ENCODE assay signal across 1 cellular context in the genomic region with DNA sequence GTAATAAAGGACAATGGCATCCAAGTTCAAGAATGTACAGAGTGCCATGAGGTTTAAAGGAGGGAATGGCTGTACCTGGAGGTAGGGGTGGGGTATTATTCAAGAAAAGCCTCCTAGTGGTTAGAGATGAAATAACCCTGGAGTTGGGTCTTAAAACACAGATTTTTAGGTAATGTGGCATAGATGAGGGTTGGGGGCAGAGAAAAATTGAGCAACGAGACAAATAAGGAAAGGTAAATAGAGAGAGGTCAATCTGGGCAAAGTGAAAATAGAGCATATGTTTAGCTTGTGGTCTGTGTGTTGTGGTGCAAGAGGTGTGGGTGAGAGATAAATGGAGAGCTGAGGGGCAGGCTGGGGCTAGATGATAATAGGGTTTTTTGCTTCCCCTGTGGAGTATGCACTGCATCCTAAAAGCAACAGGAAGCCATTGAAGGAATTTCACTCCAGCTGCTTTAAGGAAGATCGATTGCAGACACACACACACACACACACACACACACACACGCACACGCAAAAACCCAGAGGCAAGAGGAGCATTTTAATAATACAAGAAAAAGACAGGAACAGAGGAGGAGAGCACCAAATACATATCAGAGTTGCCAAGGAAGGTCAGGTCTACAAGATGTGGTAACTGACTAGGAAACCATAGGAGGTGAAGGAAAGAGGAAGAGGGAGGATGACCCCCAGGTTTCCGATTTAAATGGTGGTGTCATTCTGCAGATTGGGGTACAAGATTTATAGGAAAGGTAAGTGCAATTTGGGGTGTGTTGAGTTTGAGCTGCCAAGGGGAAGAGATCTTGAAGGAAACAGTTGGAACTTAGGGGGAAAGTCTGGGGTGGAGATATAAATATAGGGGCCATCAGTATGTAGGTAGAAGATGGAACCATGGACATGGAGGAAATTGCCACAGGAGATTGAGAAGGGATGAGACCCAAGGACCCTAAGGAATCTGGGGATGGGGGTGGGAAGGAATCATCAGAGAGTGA.
TF ChIP-seq lines count a peak whose summit lies in the region.

No MANE protein-coding gene starts in this region.

TF ChIP-seq in H1, 55 proteins besides CTCF, POLR2A, EP300 and RAD21 (continued from another document):
- no peak for TF ChIP-seq BCL11A (IDR thresholded peaks at IDR 0.05; ENCODE audit: low read depth in 2 of 2, low read length in 2 of 2)
TF ChIP-seq in H1: peak in this region for 2.
